Comparison of ENCODE assay signal across 13 cellular contexts in the genomic region with DNA sequence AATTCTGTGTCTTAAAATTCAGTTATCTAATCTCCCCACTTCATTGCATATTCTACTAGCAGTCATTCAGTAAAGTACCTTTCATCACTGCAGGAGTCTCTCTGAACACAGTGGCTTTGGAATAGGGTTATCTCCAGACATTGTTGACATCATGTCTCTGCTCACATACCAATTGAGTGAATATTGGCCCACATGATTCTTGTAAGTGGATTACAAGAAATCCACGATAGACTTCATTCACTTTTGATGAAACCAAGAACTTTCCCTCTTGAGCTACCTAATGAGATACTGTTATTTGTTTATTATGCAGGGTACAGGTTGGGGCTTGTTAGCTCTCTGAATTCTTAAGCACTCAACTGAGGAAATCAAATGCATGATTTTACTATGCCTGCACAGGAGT.
A peak's percentile ranks its signal among the peaks of the same experiment; 100 is the strongest.
DNase-seq lines count a peak whose midpoint lies in the region; ATAC-seq, FAIRE-seq and TF ChIP-seq lines count a peak whose summit lies in the region.
"Had no signal": no experiment of that assay in that cellular context is flagged by ENCODE, and none has a peak within 500 bp of the region (broad histone marks: within the 10 kb centered on the region; RNA-seq: fewer than 3 reads in every experiment).

No MANE protein-coding gene starts in this region.

- in situ Hi-C loops in astrocyte of the spinal cord (cut with HindIII; ENCODE audit: low sequenced_read_pairs) = no loop called here

- peak overlapping the region; percentile 6 for H3K4me2 ChIP-seq in keratinocyte (ENCODE audit: control insufficient read depth, extremely low read depth, insufficient read depth, low read depth, low read length)

- peaks cover 8% of the 10 kb centered on the region for H3K9me3 ChIP-seq in keratinocyte (ENCODE audit: control insufficient read depth, low read depth, low read length)
- H3K9me3 ChIP-seq in upper lobe of right lung = peaks cover 12% of the 10 kb centered on the region

- H3K27ac ChIP-seq in keratinocyte (ENCODE audit: control insufficient read depth, insufficient read depth, low read length) (peak overlapping the region; percentile 28), upper lobe of right lung (peak overlapping the region; percentile 12)
- H3K27ac ChIP-seq: 22Rv1, parathyroid adenoma had no signal

- no peak overlapping the region for H2AFZ ChIP-seq in keratinocyte (ENCODE audit: control insufficient read depth, low read length)
- H2AFZ ChIP-seq: parathyroid adenoma had no signal

- H4K20me1 ChIP-seq in keratinocyte (ENCODE audit: control insufficient read depth, extremely low read depth, insufficient read depth, low read length) = no peaks in the 10 kb centered on the region

- H3K4me3 ChIP-seq in astrocyte of the spinal cord (ENCODE audit: low read depth, low read length) = no peak overlapping the region
- no peak overlapping the region for H3K4me3 ChIP-seq in keratinocyte (ENCODE audit: control insufficient read depth in 2 of 3, extremely low read depth in 1 of 3, insufficient read depth in 2 of 3, low read depth in 1 of 3, low read length in 3 of 3)
- H3K4me3 ChIP-seq in upper lobe of right lung = no peak overlapping the region
- H3K4me3 ChIP-seq: Peyer's patch had no signal

- DNase-seq in DMS 273 (lab: John Stamatoyannopoulos, UW; ENCODE audit: unreplicated experiment) = peak; percentile 57
- no peak for DNase-seq in DMS 273 treated with DMSO at 0.1 percent for 48 hours (lab: John Stamatoyannopoulos, UW)
- DNase-seq in astrocyte of the spinal cord (ENCODE audit: low read depth, low spot score) = peak; percentile 84
- peak; percentile 30 for DNase-seq in keratinocyte (ENCODE audit: low read depth, low spot score)
- DNase-seq in upper lobe of right lung = no peak
- DNase-seq: activated CD8-positive, alpha-beta T cell treated with anti-CD3 and anti-CD28 coated beads for 36 hours; NCI-H1417; Peyer's patch had no signal

- dilution Hi-C loops in keratinocyte (cut with MboI; ENCODE audit: extremely low pct_ligation_motif_present, low sequenced_read_pairs) = no loop called here

- H3K79me2 ChIP-seq in keratinocyte (ENCODE audit: control insufficient read depth, insufficient read depth, low read length) = no peaks in the 10 kb centered on the region
- H3K79me2 ChIP-seq: parathyroid adenoma had no signal

- intact Hi-C loops in upper lobe of right lung (cut with DNase I) = no loop called here

- ATAC-seq in upper lobe of right lung (peak; percentile 92), HG02678 (IDR thresholded peaks at IDR 0.05; ENCODE audit: unreplicated experiment) (no peak), HG02852 (IDR thresholded peaks at IDR 0.05; ENCODE audit: unreplicated experiment) (no peak), HG03469 (IDR thresholded peaks at IDR 0.05; ENCODE audit: unreplicated experiment) (no peak)
- ATAC-seq: activated CD8-positive, alpha-beta T cell treated with anti-CD3 and anti-CD28 coated beads for 36 hours had no signal

- FAIRE-seq in keratinocyte (lab: Jason Lieb, UNC) = peak; percentile 89

- TF ChIP-seq CTCF in astrocyte of the spinal cord (IDR thresholded peaks at IDR 0.05; ENCODE audit: low read depth, low read length) (no peak), keratinocyte (optimal IDR thresholded peaks at IDR 0.05 in 1 of 3, IDR thresholded peaks at IDR 0.05 in 1 of 3, conservative IDR thresholded peaks at IDR 0.05 in 1 of 3; ENCODE audit: extremely low read depth in 1 of 3, insufficient read depth in 2 of 3, low read length in 3 of 3) (no peak), upper lobe of right lung (IDR thresholded peaks at IDR 0.05) (no peak)

- H3K27me3 ChIP-seq in keratinocyte (ENCODE audit: control insufficient read depth, extremely low read depth, insufficient read depth, low read length) (no peaks in the 10 kb centered on the region), upper lobe of right lung (no peaks in the 10 kb centered on the region)
- H3K27me3 ChIP-seq: Peyer's patch had no signal

- no peaks in the 10 kb centered on the region for H3K9me1 ChIP-seq in keratinocyte (ENCODE audit: control insufficient read depth, extremely low read depth, insufficient read depth, low read length)

- H3K4me1 ChIP-seq in keratinocyte (ENCODE audit: control insufficient read depth, extremely low read depth, insufficient read depth, low read length) (peaks cover 24% of the 10 kb centered on the region), upper lobe of right lung (peaks cover 8% of the 10 kb centered on the region)
- H3K4me1 ChIP-seq: parathyroid adenoma, Peyer's patch had no signal

- no peak overlapping the region for H3K9ac ChIP-seq in keratinocyte (ENCODE audit: control insufficient read depth, extremely low read depth, insufficient read depth, low read length)
- H3K9ac ChIP-seq: parathyroid adenoma had no signal

- H3K36me3 ChIP-seq in keratinocyte (ENCODE audit: control insufficient read depth in 2 of 2, extremely low read depth in 1 of 2, insufficient read depth in 2 of 2, low read length in 2 of 2) (no peaks in the 10 kb centered on the region), upper lobe of right lung (no peaks in the 10 kb centered on the region)
- H3K36me3 ChIP-seq: Peyer's patch had no signal

Comparison
In these comparisons a context has a peak if more than half of its experiments do, and no peak if none do; other contexts are left out.
1. DNase-seq: peak in DMS 273 (single experiment), astrocyte of the spinal cord (single experiment) and keratinocyte (single experiment); none in DMS 273 treated with DMSO at 0.1 percent for 48 hours (single experiment) and upper lobe of right lung (single experiment).